ENCODE assay signal across 8 cellular contexts in genomic region chr12:57604454-57605307, GRCh38. TPM values are rescaled to one million over a fixed set of nuclear protein-coding genes. Genes with fewer than 3 reads are reported as not detected.
DNase-seq lines count a peak whose midpoint lies in the region; ATAC-seq and TF ChIP-seq lines count a peak whose summit lies in the region.

Gene DTX3 (plus strand): TSS chr12:57604824. CDS start chr12:57606518, 1,694 bp downstream.

- no peaks in the 10 kb centered on the region for H4K20me1 ChIP-seq in BLaER1

- H3K4me3 ChIP-seq in BLaER1: peak within 1 kb of the TSS; percentile 68
- peak within 1 kb of the TSS; percentile 69 to 78 for H3K4me3 ChIP-seq in right atrium auricular region

- H3K9me3 ChIP-seq in BLaER1 (no peaks in the 10 kb centered on the region), right atrium auricular region (no peaks in the 10 kb centered on the region)

- H3K27ac ChIP-seq in BLaER1 (peak within 1 kb of the TSS; percentile 67; the same call in 1 of the 2 replicates), right atrium auricular region (peak within 1 kb of the TSS; percentile 88 to 98)

- peak within 1 kb of the TSS; percentile 90 for H3K4me2 ChIP-seq in BLaER1

- intact Hi-C loops in posterior cingulate gyrus (cut with DNase I): no loop called here

- DNase-seq in GM20000 (ENCODE audit: low spot score) (peak; percentile 83), NCI-H526 (lab: John Stamatoyannopoulos, UW) (peak; percentile 13 to 59), amygdala (lab: John Stamatoyannopoulos, UW) (peak in 51 of 56 donors; percentile 15 to 78 (median 54)), right atrium auricular region (ENCODE audit: low spot score) (no peak), posterior cingulate gyrus (peak; percentile 58 to 96 (median 78))

- no peak for ATAC-seq in GM19324 (IDR thresholded peaks at IDR 0.05; ENCODE audit: low FRiP score, unreplicated experiment)
- ATAC-seq in HG03159 (IDR thresholded peaks at IDR 0.05; ENCODE audit: unreplicated experiment): no peak

- peak within 1 kb of the TSS; percentile 68 for H3K9ac ChIP-seq in BLaER1

- H3K36me3 ChIP-seq in BLaER1 (peaks cover 25% of the 10 kb centered on the region), right atrium auricular region (peaks cover 22% of the 10 kb centered on the region)

- no peak for TF ChIP-seq CTCF in GM20000 (IDR thresholded peaks at IDR 0.05; ENCODE audit: extremely low read depth, missing control alignments)
- no peak for TF ChIP-seq CTCF in right atrium auricular region (IDR thresholded peaks at IDR 0.05)

- H3K4me1 ChIP-seq in BLaER1 (peaks cover 44% of the 10 kb centered on the region), right atrium auricular region (peaks cover 0 to 29% of the 10 kb centered on the region in 2 donors)

- H3K27me3 ChIP-seq in BLaER1 (peaks cover 72% of the 10 kb centered on the region), right atrium auricular region (no peaks in the 10 kb centered on the region)

RNA-seq across cellular contexts. Expression of gene DTX3, which starts in this region (rescaled TPM):
- 10 to 100 TPM; 22.3 to 32.5 TPM for total RNA-seq in right atrium auricular region
